In the genomic region with DNA sequence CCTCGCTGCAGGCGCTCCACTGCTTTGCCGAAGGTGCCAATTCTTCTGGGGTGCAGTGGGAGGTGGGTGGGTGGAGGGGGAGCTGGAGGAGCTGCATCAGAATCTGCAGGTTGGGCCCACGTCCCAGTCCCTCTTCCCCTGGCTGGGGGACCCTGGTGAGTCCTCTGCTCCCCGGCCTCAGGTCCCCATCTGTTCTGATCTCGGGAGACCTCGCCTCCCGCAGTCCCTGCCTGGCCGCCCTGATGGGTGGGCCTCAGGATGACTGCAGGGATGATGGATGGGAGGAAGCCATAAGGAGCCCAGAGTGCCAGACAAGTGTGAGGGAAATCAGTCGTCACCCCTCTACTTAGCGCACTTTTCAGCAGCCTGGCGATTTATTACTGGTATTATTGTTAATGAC, we compare ENCODE assay signal across 2 cellular contexts.
TF ChIP-seq lines count a peak whose summit lies in the region.

No MANE protein-coding gene starts in this region.

TF ChIP-seq in HEK293, 187 proteins besides CTCF, POLR2A, EP300 and RAD21:
- TF ChIP-seq, protein P1, sequence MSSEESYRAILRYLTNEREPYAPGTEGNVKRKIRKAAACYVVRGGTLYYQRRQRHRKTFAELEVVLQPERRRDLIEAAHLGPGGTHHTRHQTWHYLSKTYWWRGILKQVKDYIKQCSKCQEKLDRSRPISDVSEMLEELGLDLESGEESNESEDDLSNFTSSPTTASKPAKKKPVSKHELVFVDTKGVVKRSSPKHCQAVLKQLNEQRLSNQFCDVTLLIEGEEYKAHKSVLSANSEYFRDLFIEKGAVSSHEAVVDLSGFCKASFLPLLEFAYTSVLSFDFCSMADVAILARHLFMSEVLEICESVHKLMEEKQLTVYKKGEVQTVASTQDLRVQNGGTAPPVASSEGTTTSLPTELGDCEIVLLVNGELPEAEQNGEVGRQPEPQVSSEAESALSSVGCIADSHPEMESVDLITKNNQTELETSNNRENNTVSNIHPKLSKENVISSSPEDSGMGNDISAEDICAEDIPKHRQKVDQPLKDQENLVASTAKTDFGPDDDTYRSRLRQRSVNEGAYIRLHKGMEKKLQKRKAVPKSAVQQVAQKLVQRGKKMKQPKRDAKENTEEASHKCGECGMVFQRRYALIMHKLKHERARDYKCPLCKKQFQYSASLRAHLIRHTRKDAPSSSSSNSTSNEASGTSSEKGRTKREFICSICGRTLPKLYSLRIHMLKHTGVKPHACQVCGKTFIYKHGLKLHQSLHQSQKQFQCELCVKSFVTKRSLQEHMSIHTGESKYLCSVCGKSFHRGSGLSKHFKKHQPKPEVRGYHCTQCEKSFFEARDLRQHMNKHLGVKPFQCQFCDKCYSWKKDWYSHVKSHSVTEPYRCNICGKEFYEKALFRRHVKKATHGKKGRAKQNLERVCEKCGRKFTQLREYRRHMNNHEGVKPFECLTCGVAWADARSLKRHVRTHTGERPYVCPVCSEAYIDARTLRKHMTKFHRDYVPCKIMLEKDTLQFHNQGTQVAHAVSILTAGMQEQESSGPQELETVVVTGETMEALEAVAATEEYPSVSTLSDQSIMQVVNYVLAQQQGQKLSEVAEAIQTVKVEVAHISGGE (tag by site-specific recombination; conservative IDR thresholded peaks at IDR 0.05; ENCODE audit: low read depth), result no peak
- TF ChIP-seq ZFHX2 (tag by site-specific recombination; conservative IDR thresholded peaks at IDR 0.05), result 0 out of 2 replicates have a peak, but pooled peaks have one; percentile 19
- 0 out of 2 replicates have a peak, but pooled peaks have one; percentile 24 for TF ChIP-seq EGR2 (tag by site-specific recombination; IDR thresholded peaks at IDR 0.05; ENCODE audit: low read depth)
- TF ChIP-seq KLF8 (tag by site-specific recombination; IDR thresholded peaks at IDR 0.05), result no peak
- TF ChIP-seq SALL2 (tag by site-specific recombination; IDR thresholded peaks at IDR 0.05; ENCODE audit: borderline replicate concordance), result no peak
- TF ChIP-seq ZEB2 (tag by site-specific recombination; IDR thresholded peaks at IDR 0.05), result no peak
- TF ChIP-seq ZNF610 (tag by site-specific recombination; IDR thresholded peaks at IDR 0.05; ENCODE audit: borderline replicate concordance), result no peak
TF ChIP-seq in HEK293: peak in this region for 2.

TF ChIP-seq in K562, 482 proteins besides CTCF, POLR2A, EP300 and RAD21:
- TF ChIP-seq ZNF174 (CRISPR knock-in tag; IDR thresholded peaks at IDR 0.05), result no peak
- peak; percentile 55; the same call in 1 of the 2 replicates for TF ChIP-seq ZNF263 (CRISPR knock-in tag; IDR thresholded peaks at IDR 0.05; ENCODE audit: borderline replicate concordance)
- TF ChIP-seq DLX4 (CRISPR knock-in tag; IDR thresholded peaks at IDR 0.05), result no peak
